In genomic region chr17:57017625-57018024, GRCh38 we compare ENCODE assay signal across 14 cellular contexts.
"Had no signal": no experiment of that assay in that cellular context is flagged by ENCODE, and none has a peak within 500 bp of the region (broad histone marks: within the 10 kb centered on the region; RNA-seq: fewer than 3 reads in every experiment).

No MANE protein-coding gene starts in this region.

- FAIRE-seq: pancreas, urothelium cell line had no signal

- H3K4me3 ChIP-seq: cardiac muscle cell, hepatocyte, pancreas, thyroid gland had no signal

- ATAC-seq: effector memory CD8-positive, alpha-beta T cell; naive thymus-derived CD8-positive, alpha-beta T cell had no signal

- H3K36me3 Mint-ChIP-seq: activated naive CD8-positive, alpha-beta T cell treated with anti-CD3 and anti-CD28 coated beads for 36 hours; naive thymus-derived CD8-positive, alpha-beta T cell had no signal

- H3K27ac Mint-ChIP-seq: activated naive CD8-positive, alpha-beta T cell treated with anti-CD3 and anti-CD28 coated beads for 36 hours; effector memory CD8-positive, alpha-beta T cell; naive thymus-derived CD8-positive, alpha-beta T cell had no signal

- H3K9me3 ChIP-seq: neutrophil, pancreas, thyroid gland had no signal

- DNase-seq: activated CD4-positive, alpha-beta T cell treated with anti-CD3 and anti-CD28 coated beads, Interleukin-2, amount 50 U/mL, for 48 hours; activated naive CD4-positive, alpha-beta T cell; activated naive CD8-positive, alpha-beta T cell treated with anti-CD3 and anti-CD28 coated beads for 36 hours; amniotic stem cell; effector memory CD8-positive, alpha-beta T cell; foreskin fibroblast; naive thymus-derived CD8-positive, alpha-beta T cell; stimulated activated naive CD4-positive, alpha-beta T cell treated with Interleukin-2 at 50 U/mL for 16 hours; thyroid gland had no signal

- H3K79me2 ChIP-seq: hepatocyte had no signal

- H2AFZ ChIP-seq: hepatocyte had no signal

- H3K4me3 Mint-ChIP-seq: activated naive CD8-positive, alpha-beta T cell treated with anti-CD3 and anti-CD28 coated beads for 36 hours; effector memory CD8-positive, alpha-beta T cell; naive thymus-derived CD8-positive, alpha-beta T cell had no signal

- H3K36me3 ChIP-seq: cardiac muscle cell, neutrophil, pancreas, thyroid gland had no signal

- H3K27me3 ChIP-seq: cardiac muscle cell, hepatocyte, pancreas, thyroid gland had no signal

- H3K4me2 ChIP-seq: hepatocyte had no signal

- H3K4me1 Mint-ChIP-seq: naive thymus-derived CD8-positive, alpha-beta T cell had no signal

- H3K27ac ChIP-seq: cardiac muscle cell, hepatocyte, neutrophil, pancreas had no signal

- H3K9me3 Mint-ChIP-seq: activated naive CD8-positive, alpha-beta T cell treated with anti-CD3 and anti-CD28 coated beads for 36 hours; effector memory CD8-positive, alpha-beta T cell had no signal
